In the genomic region with DNA sequence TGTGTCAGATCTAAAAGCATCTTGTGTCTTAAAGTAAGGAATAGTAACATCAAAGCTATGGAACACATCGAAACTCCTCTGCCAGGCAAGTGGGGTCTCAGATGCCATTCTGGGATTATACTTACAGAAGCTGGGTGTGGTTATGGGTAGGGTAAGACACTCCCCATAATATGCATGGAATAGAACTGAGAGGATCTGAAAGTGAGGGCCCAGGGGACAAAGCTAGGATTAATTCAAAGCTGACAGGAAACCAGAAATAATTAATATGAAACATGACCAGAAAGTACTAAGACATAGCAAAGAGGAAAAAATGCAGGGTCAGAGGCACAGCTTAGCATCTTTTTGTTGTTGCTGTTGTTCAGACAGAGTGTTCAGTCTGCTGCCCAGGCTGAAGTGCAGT, we compare ENCODE assay signal across 21 cellular contexts.
"Had no signal": no experiment of that assay in that cellular context is flagged by ENCODE, and none has a peak within 500 bp of the region (broad histone marks: within the 10 kb centered on the region; RNA-seq: fewer than 3 reads in every experiment).

No MANE protein-coding gene starts in this region.

- H3K9me3 ChIP-seq: adrenal gland, colonic mucosa, esophagus squamous epithelium, gastrocnemius medialis, left ventricle myocardium inferior, prostate gland, right atrium auricular region, thoracic aorta had no signal

- H3K9me3 Mint-ChIP-seq: activated T-helper 17 cell treated with anti-CD3 and anti-CD28 coated beads, Interleukin-2, amount 50 U/mL, for 72 hours; endodermal cell; natural killer cell had no signal

- H3K4me1 ChIP-seq: adrenal gland, colonic mucosa, gastrocnemius medialis, prostate gland, right atrium auricular region had no signal

- DNase-seq: activated CD4-positive, alpha-beta T cell treated with anti-CD3 and anti-CD28 coated beads for 1 hour; activated T-cell treated with anti-CD3 and anti-CD28 coated beads, Interleukin-2, amount 50 U/mL, for 1 hour; adrenal gland; colonic mucosa; endodermal cell; esophagus squamous epithelium; gastrocnemius medialis; hippocampal formation; kidney glomerular epithelial cell; left ventricle myocardium inferior; mammary epithelial cell; midbrain; natural killer cell; stimulated activated CD4-positive, alpha-beta T cell treated with anti-CD3 and anti-CD28 coated beads, Interleukin-12 subunit alpha, Interleukin-12 subunit beta, amount 100 ng/mL, for 4 hours had no signal

- H3K36me3 ChIP-seq: adrenal gland, colonic mucosa, esophagus squamous epithelium, gastrocnemius medialis, left ventricle myocardium inferior, prostate gland, right atrium auricular region, thoracic aorta had no signal

- H3K36me3 Mint-ChIP-seq: activated naive CD8-positive, alpha-beta T cell; natural killer cell; type B pancreatic cell had no signal

- ATAC-seq: activated T-helper 17 cell treated with anti-CD3 and anti-CD28 coated beads, Interleukin-2, amount 50 U/mL, for 72 hours; gastrocnemius medialis; natural killer cell had no signal

- H3K27ac Mint-ChIP-seq: activated naive CD8-positive, alpha-beta T cell; activated T-helper 17 cell treated with anti-CD3 and anti-CD28 coated beads, Interleukin-2, amount 50 U/mL, for 72 hours; endodermal cell; natural killer cell; type B pancreatic cell had no signal

- H3K27me3 ChIP-seq: adrenal gland, colonic mucosa, esophagus squamous epithelium, gastrocnemius medialis, right atrium auricular region had no signal

- H3K4me1 Mint-ChIP-seq: activated T-helper 17 cell treated with anti-CD3 and anti-CD28 coated beads, Interleukin-2, amount 50 U/mL, for 72 hours; endodermal cell; natural killer cell had no signal

- H3K27ac ChIP-seq: adrenal gland, colonic mucosa, esophagus squamous epithelium, gastrocnemius medialis, left ventricle myocardium inferior, prostate gland, right atrium auricular region, thoracic aorta, VCaP had no signal

- H3K4me3 ChIP-seq: adrenal gland, colonic mucosa, esophagus squamous epithelium, gastrocnemius medialis, left ventricle myocardium inferior, prostate gland, right atrium auricular region, thoracic aorta had no signal

- H3K27me3 Mint-ChIP-seq: activated naive CD8-positive, alpha-beta T cell; activated T-helper 17 cell treated with anti-CD3 and anti-CD28 coated beads, Interleukin-2, amount 50 U/mL, for 72 hours had no signal

- H3K4me3 Mint-ChIP-seq: activated naive CD8-positive, alpha-beta T cell; activated T-helper 17 cell treated with anti-CD3 and anti-CD28 coated beads, Interleukin-2, amount 50 U/mL, for 72 hours; endodermal cell; natural killer cell; type B pancreatic cell had no signal
